In the genomic region with DNA sequence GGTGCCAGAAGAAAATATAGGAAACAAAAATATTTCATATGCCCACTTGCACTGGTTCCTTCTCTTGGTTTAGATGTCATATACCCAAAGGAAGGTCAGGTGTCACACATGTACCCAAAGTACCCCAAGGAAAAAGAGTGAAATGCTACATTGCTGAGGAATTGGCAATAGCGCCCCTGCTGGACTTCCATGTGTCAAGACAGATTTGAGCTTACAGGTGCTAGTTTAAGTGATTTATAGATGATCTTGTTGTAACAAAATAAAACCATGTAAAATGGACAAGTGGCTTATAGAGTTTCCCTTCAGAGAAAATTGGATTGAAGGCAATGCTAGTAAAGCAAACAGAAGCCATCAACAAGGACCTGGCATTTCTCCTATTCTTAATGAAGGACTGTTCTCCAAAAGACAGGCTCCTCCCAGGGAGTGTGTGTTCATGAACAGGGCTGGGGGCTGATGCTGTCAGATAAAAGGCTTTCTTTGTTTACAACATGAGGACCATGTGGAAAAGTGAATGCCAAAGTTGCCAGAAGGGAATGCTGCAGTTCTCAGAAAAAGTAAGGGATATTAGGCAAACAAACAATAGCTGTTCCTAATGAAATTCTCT, we compare ENCODE assay signal across 12 cellular contexts.
DNase-seq lines count a peak whose midpoint lies in the region; FAIRE-seq and TF ChIP-seq lines count a peak whose summit lies in the region.
"Had no signal": no experiment of that assay in that cellular context is flagged by ENCODE, and none has a peak within 500 bp of the region (broad histone marks: within the 10 kb centered on the region; RNA-seq: fewer than 3 reads in every experiment).

No MANE protein-coding gene starts in this region.

- peak; percentile 54 for TF ChIP-seq CTCF in osteoblast (IDR thresholded peaks at IDR 0.05; ENCODE audit: extremely low read depth, low read depth, low read length)

- no peaks in the 10 kb centered on the region for H3K79me2 ChIP-seq in osteoblast (ENCODE audit: insufficient read depth, low read length)

- TF ChIP-seq POLR2A in GM12892 (IDR thresholded peaks at IDR 0.05; ENCODE audit: low read depth, low read length), result no peak

- no peaks in the 10 kb centered on the region for H3K9me3 ChIP-seq in osteoblast (ENCODE audit: low read depth, low read length)

- no peak overlapping the region for H3K4me2 ChIP-seq in osteoblast (ENCODE audit: insufficient read depth, low read length)

- no peaks in the 10 kb centered on the region for H3K36me3 ChIP-seq in osteoblast (ENCODE audit: insufficient read depth, low read length)

- no peaks in the 10 kb centered on the region for H3K27me3 ChIP-seq in osteoblast (ENCODE audit: insufficient read depth, low read length)

- no peak overlapping the region for H3K4me3 ChIP-seq in osteoblast (ENCODE audit: insufficient read depth, low read length)

- H3K27ac ChIP-seq in osteoblast (ENCODE audit: low read depth, low read length), result no peak overlapping the region

- no peaks in the 10 kb centered on the region for H4K20me1 ChIP-seq in osteoblast (ENCODE audit: insufficient read depth, low read length)

- no peak overlapping the region for H2AFZ ChIP-seq in osteoblast (ENCODE audit: low read length)

- no peaks in the 10 kb centered on the region for H3K4me1 ChIP-seq in osteoblast (ENCODE audit: insufficient read depth, low read length)

- peak; percentile 26 for DNase-seq in DMS 273 (lab: John Stamatoyannopoulos, UW; ENCODE audit: unreplicated experiment)
- DNase-seq in DMS 273 treated with DMSO at 0.1 percent for 48 hours (lab: John Stamatoyannopoulos, UW), result no peak
- peak; percentile 48 for DNase-seq in NAMALWA (ENCODE audit: low spot score)
- DNase-seq in dermis blood vessel endothelial cell, result peak; percentile 25
- no peak for DNase-seq in osteoblast (ENCODE audit: insufficient read length, low spot score, missing footprints)
- no peak for DNase-seq in hepatic stellate cell (ENCODE audit: low spot score)
- no peak for DNase-seq in GM12892 (ENCODE audit: insufficient read length)
- DNase-seq in activated CD8-positive, alpha-beta memory T cell treated with anti-CD3 and anti-CD28 coated beads, Interleukin-2, amount 50 U/mL, for 4 hours, result no peak
- DNase-seq: activated B cell treated with CpG ODN at 0.5 μM for 24 hours, cortex of kidney, naive B cell had no signal

- FAIRE-seq in GM12892 (lab: Jason Lieb, UNC), result no peak
- FAIRE-seq: A204.1 had no signal

Comparison
In these comparisons a context has a peak if more than half of its experiments do, and no peak if none do; other contexts are left out.
1. DNase-seq: peak in DMS 273 (single experiment), NAMALWA (single experiment) and dermis blood vessel endothelial cell (single experiment); none in DMS 273 treated with DMSO at 0.1 percent for 48 hours (single experiment), osteoblast (single experiment), hepatic stellate cell (single experiment), GM12892 (single experiment) and activated CD8-positive, alpha-beta memory T cell treated with anti-CD3 and anti-CD28 coated beads, Interleukin-2, amount 50 U/mL, for 4 hours (single experiment).